9 cellular contexts compared by ENCODE assay signal in the genomic region with DNA sequence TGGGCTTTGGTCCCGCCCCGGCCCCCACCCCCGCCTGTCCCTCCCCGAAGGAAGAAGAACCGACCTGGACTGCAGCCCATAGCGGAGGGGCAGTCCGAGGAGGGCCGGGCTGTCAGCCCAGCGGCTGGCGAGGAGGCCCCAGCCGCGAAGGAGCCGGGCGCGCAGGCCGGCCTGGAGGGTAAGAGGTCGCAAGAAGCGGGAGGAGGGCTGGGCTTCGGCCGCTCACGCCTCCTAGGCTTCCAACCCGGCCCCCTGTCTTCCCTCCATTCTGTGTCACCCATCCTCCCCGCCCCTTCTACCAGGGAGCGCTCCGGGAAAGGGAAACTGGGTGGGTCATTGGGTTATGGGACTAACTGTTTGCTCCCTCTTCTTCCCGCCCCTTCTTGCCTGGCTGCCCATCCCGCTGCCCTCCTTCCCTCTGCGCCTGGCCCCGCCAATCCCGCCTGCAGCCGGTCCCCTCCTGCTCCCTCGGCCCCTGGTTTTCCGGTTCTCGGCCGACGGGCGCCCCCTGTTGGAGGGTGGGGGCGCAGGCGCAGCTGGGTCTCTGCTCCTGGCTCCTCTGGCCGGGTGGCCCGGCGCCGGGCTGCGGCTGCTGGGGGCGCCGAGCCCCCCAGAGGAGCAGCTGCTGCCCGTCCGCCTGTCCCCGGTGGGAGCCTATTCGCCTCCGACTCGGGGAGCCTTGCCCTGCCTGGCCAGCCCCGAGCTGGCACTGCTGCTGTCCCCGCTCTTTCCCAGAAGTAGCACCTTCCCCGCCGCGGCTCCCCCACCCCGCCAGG. TPM values are rescaled to one million over a fixed set of nuclear protein-coding genes. Genes with fewer than 3 reads are reported as not detected.
DNase-seq lines count a peak whose midpoint lies in the region; ATAC-seq and TF ChIP-seq lines count a peak whose summit lies in the region.
"Had no signal": no experiment of that assay in that cellular context is flagged by ENCODE, and none has a peak within 500 bp of the region (broad histone marks: within the 10 kb centered on the region; RNA-seq: fewer than 3 reads in every experiment).

No MANE protein-coding gene starts in this region.

- peaks cover 37% of the 10 kb centered on the region for H3K4me1 ChIP-seq in CD4-positive, CD25-positive, alpha-beta regulatory T cell (ENCODE audit: control insufficient read depth, insufficient read depth, low read length, poor library complexity, severe bottlenecking)
- H3K4me1 ChIP-seq in OCI-LY7 (ENCODE audit: insufficient read depth, low read length, poor library complexity, severe bottlenecking) (peaks cover 27% of the 10 kb centered on the region), mucosa of descending colon (ENCODE audit: low read depth) (peaks cover 41% of the 10 kb centered on the region)

- no peaks in the 10 kb centered on the region; the same call in 1 of the 2 replicates for H4K20me1 ChIP-seq in OCI-LY7 (ENCODE audit: insufficient read depth, low read length)

- peaks cover 0 to 39% (median 14%) of the 10 kb centered on the region in 4 donors for H3K4me1 Mint-ChIP-seq in CD4-positive, CD25-positive, alpha-beta regulatory T cell

- peak overlapping the region; percentile 88 to 91 (median 90) for H3K4me3 Mint-ChIP-seq in CD4-positive, CD25-positive, alpha-beta regulatory T cell

- no peaks in the 10 kb centered on the region for H3K79me2 ChIP-seq in OCI-LY7 (ENCODE audit: insufficient read depth, low read depth, low read length)

- POLR2A ChIA-PET in OCI-LY7 (lab: Charles Lee) = interaction anchor here (0.6 to 1.3 kb wide), 3 partner anchors 46 to 324 kb away, joined by 3 to 4 read pairs (median 4); partner anchors contain the start of gene HCN3

- no TSS peak for BruUV-seq in OCI-LY7 (replicated peaks; lab: Mats Ljungman, UMichigan)

- no peaks in the 10 kb centered on the region for H3K36me3 ChIP-seq in CD4-positive, CD25-positive, alpha-beta regulatory T cell (ENCODE audit: control insufficient read depth, insufficient read depth, low read length)
- H3K36me3 ChIP-seq in OCI-LY7 (ENCODE audit: insufficient read depth, low read length) (peaks cover 33% of the 10 kb centered on the region), mucosa of descending colon (ENCODE audit: low read depth) (no peaks in the 10 kb centered on the region)

- peak; percentile 50 to 52 for ATAC-seq in CD4-positive, CD25-positive, alpha-beta regulatory T cell (ENCODE audit: low read depth in 2 of 2)
- peak; percentile 35 for ATAC-seq in GM21360 (IDR thresholded peaks at IDR 0.05; ENCODE audit: unreplicated experiment)
- ATAC-seq in mucosa of descending colon = peak; percentile 67

- peak overlapping the region in 1 of 3 donors; percentile 5 for H3K27ac Mint-ChIP-seq in CD4-positive, CD25-positive, alpha-beta regulatory T cell

- no peaks in the 10 kb centered on the region for H3K9me3 ChIP-seq in CD4-positive, CD25-positive, alpha-beta regulatory T cell (ENCODE audit: control insufficient read depth in 2 of 2, low read length in 2 of 2)
- H3K9me3 ChIP-seq in OCI-LY7 (ENCODE audit: low read length) = no peaks in the 10 kb centered on the region
- no peaks in the 10 kb centered on the region for H3K9me3 ChIP-seq in mucosa of descending colon

- H3K4me2 ChIP-seq in OCI-LY7 (ENCODE audit: low read length) = peak overlapping the region; percentile 96

- CTCF ChIA-PET in OCI-LY7 (lab: Charles Lee; ENCODE audit: unreplicated experiment) = interaction anchor here (0.8 kb wide), 2 partner anchors 150 to 181 kb away, joined by 3 to 6 read pairs; partner anchors contain the start of gene KRTCAP2

- H3K27ac ChIP-seq in CD4-positive, CD25-positive, alpha-beta regulatory T cell (ENCODE audit: insufficient read depth, low read length, poor library complexity, severe bottlenecking) = peak overlapping the region; percentile 96
- H3K27ac ChIP-seq in OCI-LY7 (ENCODE audit: low read depth, low read length, poor library complexity, severe bottlenecking) = peak overlapping the region; percentile 53

- no peaks in the 10 kb centered on the region for H3K27me3 Mint-ChIP-seq in CD4-positive, CD25-positive, alpha-beta regulatory T cell

- peak overlapping the region; percentile 78 for H2AFZ ChIP-seq in OCI-LY7 (ENCODE audit: low read length)

- no peaks in the 10 kb centered on the region for H3K9me2 ChIP-seq in OCI-LY7 (ENCODE audit: insufficient read depth, low read length)

- H3K27me3 ChIP-seq in CD4-positive, CD25-positive, alpha-beta regulatory T cell (ENCODE audit: control insufficient read depth, insufficient read depth, low read length) = no peaks in the 10 kb centered on the region

- H3K36me3 Mint-ChIP-seq in CD4-positive, CD25-positive, alpha-beta regulatory T cell = peaks cover 3% of the 10 kb centered on the region

- TF ChIP-seq CTCF in OCI-LY7 (conservative IDR thresholded peaks at IDR 0.05; ENCODE audit: low read length) (peak; percentile 87), epithelial cell of esophagus (IDR thresholded peaks at IDR 0.05; ENCODE audit: insufficient read depth, low read depth, low read length, missing control alignments) (peak; percentile 65), mucosa of descending colon (IDR thresholded peaks at IDR 0.05) (peak; percentile 96)

- intact Hi-C loops in OCI-LY7 (cut with micrococcal nuclease; ENCODE audit: unreplicated experiment) = loop anchor here (1.0 to 5.0 kb wide), 5 partner anchors 15 to 181 kb away; partner anchors contain the start of genes FDPS and HCN3
- intact Hi-C loops in mucosa of descending colon (cut with DNase I, micrococcal nuclease) = loop anchor here (10.0 kb wide), 2 partner anchors 48 to 68 kb away; partner anchors contain the start of genes CLK2 (in 1 of the 2), ENTREP3 (in 1 of the 2) and HCN3 (in 1 of the 2)

- peak; percentile 74 to 83 (median 79) for DNase-seq in CD4-positive, CD25-positive, alpha-beta regulatory T cell
- DNase-seq in HuH-7.5 (ENCODE audit: low spot score) (peak; percentile 95), OCI-LY7 (ENCODE audit: low spot score) (peak; percentile 84), activated T-cell treated with anti-CD3 and anti-CD28 coated beads for 48 hours (ENCODE audit: low read depth) (peak; percentile 88), epithelial cell of esophagus (ENCODE audit: low read depth) (peak; percentile 87), mucosa of descending colon (peak; percentile 88 to 95 (median 94))
- DNase-seq in stimulated activated CD8-positive, alpha-beta memory T cell treated with anti-CD3 and anti-CD28 coated beads, Interleukin-2, amount 100 ng/mL, for 1 hour (ENCODE audit: low read depth in 2 of 2) = peak; percentile 74 to 75

- H3K4me3 ChIP-seq in CD4-positive, CD25-positive, alpha-beta regulatory T cell (ENCODE audit: low read depth, low read length) = peak overlapping the region; percentile 37
- H3K4me3 ChIP-seq in OCI-LY7 (ENCODE audit: low read depth, low read length, poor library complexity, severe bottlenecking) (peak overlapping the region; percentile 78), epithelial cell of esophagus (ENCODE audit: low read length) (peak overlapping the region; percentile 92), mucosa of descending colon (peak overlapping the region; percentile 76)

- no peaks in the 10 kb centered on the region for H3K9me3 Mint-ChIP-seq in CD4-positive, CD25-positive, alpha-beta regulatory T cell

RNA-seq across cellular contexts. Expression of gene RUSC1, which starts 2.4 kb away (rescaled TPM):
- total RNA-seq in CD4-positive, CD25-positive, alpha-beta regulatory T cell = 12.4 TPM
- 10 to 100 TPM in 1 of 4 donors, 1 to 10 TPM in 3; 7.1 to 10.0 (median 8.8) TPM for polyA plus RNA-seq in CD4-positive, CD25-positive, alpha-beta regulatory T cell
- 7.1 and 15.1 TPM in 2 replicates for total RNA-seq in OCI-LY7 (2014; rRNA removed; shearing (Covaris generic))
- total RNA-seq in OCI-LY7 (2022) (20.9 and 25.6 TPM in 2 replicates), mucosa of descending colon (10 to 100 TPM; 58.9 to 79.4 (median 60.6) TPM)

RNA-seq across cellular contexts. Expression of gene FDPS, which starts 14.5 kb away (rescaled TPM):
- 67.9 TPM for total RNA-seq in CD4-positive, CD25-positive, alpha-beta regulatory T cell
- polyA plus RNA-seq in CD4-positive, CD25-positive, alpha-beta regulatory T cell = 100 to 1,000 TPM; 114 to 159 (median 123) TPM
- total RNA-seq in OCI-LY7 (2014; rRNA removed; shearing (Covaris generic)) = 254 and 263 TPM in 2 replicates
- total RNA-seq in OCI-LY7 (2022) (492 and 531 TPM in 2 replicates), mucosa of descending colon (100 to 1,000 TPM; 130 to 244 (median 222) TPM)

RNA-seq across cellular contexts. Expression of gene PKLR, which starts 21.9 kb away (rescaled TPM):
- not detected for total RNA-seq in CD4-positive, CD25-positive, alpha-beta regulatory T cell
- not detected for polyA plus RNA-seq in CD4-positive, CD25-positive, alpha-beta regulatory T cell
- total RNA-seq in OCI-LY7 (2014; rRNA removed; shearing (Covaris generic)) = 0.19 TPM in 1 of 2 replicates, not detected in the other
- total RNA-seq in OCI-LY7 (2022) = 0.18 and 0.51 TPM in 2 replicates
- total RNA-seq in mucosa of descending colon = 1 to 10 TPM in 2 of 3 donors, under 1 TPM in 1; 0.63 to 2.0 (median 1.5) TPM
- total RNA-seq: glomerular endothelial cell had no signal

RNA-seq across cellular contexts. Expression of gene HCN3, which starts 45.9 kb away (rescaled TPM):
- total RNA-seq in CD4-positive, CD25-positive, alpha-beta regulatory T cell = 1.5 TPM
- under 1 TPM in 3 of 4 donors, not detected in 1; 0.07 to 0.15 (median 0.11) TPM for polyA plus RNA-seq in CD4-positive, CD25-positive, alpha-beta regulatory T cell
- total RNA-seq in OCI-LY7 (2014; rRNA removed; shearing (Covaris generic)) = 4.9 and 6.7 TPM in 2 replicates
- total RNA-seq in OCI-LY7 (2022) (19.0 and 19.2 TPM in 2 replicates), mucosa of descending colon (10 to 100 TPM; 10.3 to 15.6 (median 10.8) TPM)

RNA-seq across cellular contexts. Expression of gene CLK2, which starts 49.8 kb away (rescaled TPM):
- total RNA-seq in CD4-positive, CD25-positive, alpha-beta regulatory T cell = 76.6 TPM
- polyA plus RNA-seq in CD4-positive, CD25-positive, alpha-beta regulatory T cell = 10 to 100 TPM; 11.4 to 17.4 (median 15.5) TPM
- total RNA-seq in OCI-LY7 (2014; rRNA removed; shearing (Covaris generic)) = 59.8 and 96.7 TPM in 2 replicates
- total RNA-seq in OCI-LY7 (2022) (107 and 121 TPM in 2 replicates), mucosa of descending colon (10 to 100 TPM; 43.7 to 51.7 (median 47.8) TPM)

Comparison
In these comparisons a context has a peak if more than half of its experiments do, and no peak if none do; other contexts are left out.
1. Peak in every context shown above with its lines: DNase-seq, ATAC-seq, H3K4me3 ChIP-seq and H3K27ac ChIP-seq.
2. H3K4me3 ChIP-seq: peak in every context shown above with its lines; median percentile 92 in epithelial cell of esophagus; 78 in OCI-LY7; 76 in mucosa of descending colon; 37 in CD4-positive, CD25-positive, alpha-beta regulatory T cell.